ENCODE assay signal across 23 cellular contexts in the genomic region with DNA sequence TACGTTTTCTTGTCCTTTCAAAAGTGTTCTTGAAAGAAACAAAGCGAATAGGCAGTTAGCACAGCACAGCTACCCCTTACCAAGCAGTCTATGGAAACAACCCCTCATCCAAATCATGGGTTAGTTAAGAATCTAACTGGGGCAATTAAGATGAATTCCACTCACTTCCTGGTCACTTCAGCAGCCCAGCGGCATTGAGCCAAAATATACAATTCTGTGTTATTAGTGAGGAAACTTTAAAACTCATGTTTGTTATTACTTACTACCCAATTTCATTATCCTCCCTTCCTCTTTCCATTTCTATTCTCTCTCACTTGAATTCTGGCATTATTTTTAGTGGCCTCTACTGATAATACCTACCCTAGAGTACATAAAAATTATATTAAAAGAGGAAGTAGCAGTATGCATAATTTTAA.
A peak's percentile ranks its signal among the peaks of the same experiment; 100 is the strongest.
DNase-seq lines count a peak whose midpoint lies in the region; ATAC-seq and TF ChIP-seq lines count a peak whose summit lies in the region.
"Had no signal": no experiment of that assay in that cellular context is flagged by ENCODE, and none has a peak within 500 bp of the region (broad histone marks: within the 10 kb centered on the region; RNA-seq: fewer than 3 reads in every experiment).

No MANE protein-coding gene starts in this region.

- CTCF ChIA-PET in activated CD8-positive, alpha-beta T cell treated with anti-CD3 and anti-CD28 coated beads, Interleukin-2, amount 10 ng/mL, durations not matched to agents 7 days and 5 days (lab: Charles Lee) = no interaction called here

- DNase-seq in MV-4-11 (lab: John Stamatoyannopoulos, UW) (peak; percentile 5), astrocyte of the hippocampus (ENCODE audit: low read depth, low spot score) (peak; percentile 76), iris pigment epithelial cell (ENCODE audit: low read depth) (peak; percentile 47), renal cortical epithelial cell (ENCODE audit: low read depth) (peak; percentile 66), smooth muscle cell (lab: John Stamatoyannopoulos, UW; ENCODE audit: unreplicated experiment) (no peak), tibial nerve (ENCODE audit: low spot score in 2 of 2) (no peak), NCI-H1105 (lab: John Stamatoyannopoulos, UW) (no peak)
- DNase-seq in activated CD8-positive, alpha-beta T cell treated with anti-CD3 and anti-CD28 coated beads, Interleukin-2, amount 10 ng/mL, durations not matched to agents 7 days and 5 days = no peak
- DNase-seq: activated naive CD8-positive, alpha-beta T cell treated with anti-CD3 and anti-CD28 coated beads, Interleukin-2, amount 10 ng/mL, durations not matched to agents 7 days and 5 days; CD8-positive, alpha-beta memory T cell; central memory CD4-positive, alpha-beta T cell; DND-41; foreskin keratinocyte; KBM-7; NCI-H1092; NCI-H2107; NCI-H524 treated with DMSO at 0.1 percent for 48 hours; occipital lobe; SHP77; T-helper 17 cell had no signal

- no peaks in the 10 kb centered on the region for H3K4me1 Mint-ChIP-seq in activated CD8-positive, alpha-beta T cell treated with anti-CD3 and anti-CD28 coated beads, Interleukin-2, amount 10 ng/mL, durations not matched to agents 7 days and 5 days (ENCODE audit: low read depth)
- H3K4me1 Mint-ChIP-seq: activated naive CD8-positive, alpha-beta T cell treated with anti-CD3 and anti-CD28 coated beads, Interleukin-2, amount 10 ng/mL, durations not matched to agents 7 days and 5 days; CD8-positive, alpha-beta memory T cell; T-helper 17 cell had no signal

- H3K36me3 Mint-ChIP-seq in activated CD8-positive, alpha-beta T cell treated with anti-CD3 and anti-CD28 coated beads, Interleukin-2, amount 10 ng/mL, durations not matched to agents 7 days and 5 days (ENCODE audit: low read depth) = peaks cover 56% of the 10 kb centered on the region

- H3K36me3 ChIP-seq in smooth muscle cell (ENCODE audit: low read depth) = peaks cover 2% of the 10 kb centered on the region
- peaks cover 0 to 77% (median 7%) of the 10 kb centered on the region in 3 donors for H3K36me3 ChIP-seq in tibial nerve

- TF ChIP-seq POLR2A in tibial nerve (IDR thresholded peaks at IDR 0.05) = no peak

- peaks cover 2% of the 10 kb centered on the region for H3K9me3 Mint-ChIP-seq in activated CD8-positive, alpha-beta T cell treated with anti-CD3 and anti-CD28 coated beads, Interleukin-2, amount 10 ng/mL, durations not matched to agents 7 days and 5 days (ENCODE audit: insufficient read depth)

- POLR2A ChIA-PET in activated CD8-positive, alpha-beta T cell treated with anti-CD3 and anti-CD28 coated beads, Interleukin-2, amount 10 ng/mL, durations not matched to agents 7 days and 5 days (lab: Charles Lee) = no interaction called here

- H3K4me3 ChIP-seq in smooth muscle cell (no peak overlapping the region), tibial nerve (no peak overlapping the region)
- H3K4me3 ChIP-seq: HAP-1, vagina had no signal

- H3K4me3 Mint-ChIP-seq in activated CD8-positive, alpha-beta T cell treated with anti-CD3 and anti-CD28 coated beads, Interleukin-2, amount 10 ng/mL, durations not matched to agents 7 days and 5 days = no peak overlapping the region
- H3K4me3 Mint-ChIP-seq: activated naive CD8-positive, alpha-beta T cell treated with anti-CD3 and anti-CD28 coated beads, Interleukin-2, amount 10 ng/mL, durations not matched to agents 7 days and 5 days; CD8-positive, alpha-beta memory T cell; T-helper 17 cell had no signal

- H3K4me1 ChIP-seq in smooth muscle cell (ENCODE audit: low read depth) (peaks cover 8% of the 10 kb centered on the region), tibial nerve (peaks cover 0 to 14% (median 0%) of the 10 kb centered on the region in 4 donors)
- H3K4me1 ChIP-seq: foreskin keratinocyte, vagina had no signal

- no peak overlapping the region for H2AFZ ChIP-seq in smooth muscle cell (ENCODE audit: low read depth)

- H3K9ac ChIP-seq in smooth muscle cell (ENCODE audit: low read depth) = no peak overlapping the region

- TF ChIP-seq EP300 in tibial nerve (IDR thresholded peaks at IDR 0.05) = no peak

- H3K9me3 ChIP-seq in smooth muscle cell (replicated peaks; ENCODE audit: low read depth) (no peaks in the 10 kb centered on the region), tibial nerve (peaks cover 0 to 12% (median 0%) of the 10 kb centered on the region in 4 donors)

- ATAC-seq in activated CD8-positive, alpha-beta T cell treated with anti-CD3 and anti-CD28 coated beads, Interleukin-2, amount 10 ng/mL, durations not matched to agents 7 days and 5 days = no peak
- ATAC-seq: foreskin keratinocyte, sciatic nerve, T-helper 17 cell had no signal

- no peaks in the 10 kb centered on the region for H4K20me1 ChIP-seq in smooth muscle cell (ENCODE audit: low read depth)

- H3K27ac ChIP-seq in smooth muscle cell (ENCODE audit: low read depth) (no peak overlapping the region), tibial nerve (peak overlapping the region in 1 of 4 donors; percentile 19)
- H3K27ac ChIP-seq: foreskin keratinocyte, vagina had no signal

- no peaks in the 10 kb centered on the region for H3K27me3 Mint-ChIP-seq in activated CD8-positive, alpha-beta T cell treated with anti-CD3 and anti-CD28 coated beads, Interleukin-2, amount 10 ng/mL, durations not matched to agents 7 days and 5 days (ENCODE audit: low read depth)
- H3K27me3 Mint-ChIP-seq: activated naive CD8-positive, alpha-beta T cell treated with anti-CD3 and anti-CD28 coated beads, Interleukin-2, amount 10 ng/mL, durations not matched to agents 7 days and 5 days; T-helper 17 cell had no signal

- H3K27me3 ChIP-seq in smooth muscle cell (ENCODE audit: low read depth) (no peaks in the 10 kb centered on the region), tibial nerve (no peaks in the 10 kb centered on the region)
- H3K27me3 ChIP-seq: foreskin keratinocyte, vagina had no signal

- WGBS in smooth muscle cell (ENCODE audit: low lambda C conversion rate) = 90% methylated on average over 3 of the region's 3 CpGs
- 52% methylated on average over 3 of the region's 3 CpGs for WGBS in tibial nerve, 2 donors

- no peak overlapping the region for H3K4me2 ChIP-seq in smooth muscle cell

- H3K27ac Mint-ChIP-seq in activated CD8-positive, alpha-beta T cell treated with anti-CD3 and anti-CD28 coated beads, Interleukin-2, amount 10 ng/mL, durations not matched to agents 7 days and 5 days = no peak overlapping the region
- H3K27ac Mint-ChIP-seq: activated naive CD8-positive, alpha-beta T cell treated with anti-CD3 and anti-CD28 coated beads, Interleukin-2, amount 10 ng/mL, durations not matched to agents 7 days and 5 days; T-helper 17 cell had no signal

- no peak for TF ChIP-seq CTCF in smooth muscle cell (IDR thresholded peaks at IDR 0.05; ENCODE audit: borderline replicate concordance, insufficient read depth, poor library complexity, severe bottlenecking)
- TF ChIP-seq CTCF in tibial nerve (IDR thresholded peaks at IDR 0.05) = no peak

- no peaks in the 10 kb centered on the region for H3K79me2 ChIP-seq in smooth muscle cell (ENCODE audit: low read depth)

- H3F3A ChIP-seq in smooth muscle cell (ENCODE audit: low read depth) = peaks cover 6% of the 10 kb centered on the region

Comparison
In these comparisons a context has a peak if more than half of its experiments do, and no peak if none do; other contexts are left out.
1. DNase-seq: peak in MV-4-11 (single experiment), astrocyte of the hippocampus (single experiment), iris pigment epithelial cell (single experiment) and renal cortical epithelial cell (single experiment); none in smooth muscle cell (single experiment), tibial nerve (0 of 2), activated CD8-positive, alpha-beta T cell treated with anti-CD3 and anti-CD28 coated beads, Interleukin-2, amount 10 ng/mL, durations not matched to agents 7 days and 5 days (single experiment) and NCI-H1105 (single experiment).